14 cellular contexts compared by ENCODE assay signal in the genomic region with DNA sequence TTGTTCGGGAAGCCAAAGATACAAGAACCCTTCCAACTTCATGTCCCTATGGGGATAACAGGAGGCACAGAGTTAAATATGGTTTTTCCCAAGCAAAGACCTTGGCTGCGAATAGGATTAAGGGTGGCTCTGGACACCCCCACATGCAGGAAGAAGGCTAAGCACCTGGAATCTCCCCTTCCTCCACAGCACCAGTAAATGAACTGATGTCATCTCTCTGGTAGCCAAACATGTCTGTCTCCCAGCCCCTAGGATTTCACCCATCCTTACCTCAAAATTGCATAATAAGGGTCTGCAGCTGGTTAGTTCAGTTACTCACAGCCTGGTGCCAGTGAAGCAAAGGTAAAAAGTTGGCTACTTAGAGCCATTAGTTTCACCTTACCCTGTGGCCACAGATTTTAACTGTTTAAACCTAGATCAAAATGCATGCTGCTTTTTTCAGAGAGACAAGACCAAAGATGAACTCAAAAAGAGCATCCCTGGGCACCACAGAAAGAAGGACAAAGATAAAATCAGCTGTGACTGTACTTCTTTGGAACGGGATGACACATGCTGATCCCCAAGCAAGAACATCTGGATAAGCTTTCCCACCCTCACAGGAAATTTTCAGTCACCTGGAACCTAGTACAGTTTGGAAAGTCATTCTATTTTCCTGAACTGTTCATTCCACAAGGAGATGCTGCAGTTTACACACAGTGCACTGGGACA.
A peak's percentile ranks its signal among the peaks of the same experiment; 100 is the strongest.
DNase-seq lines count a peak whose midpoint lies in the region; ATAC-seq, FAIRE-seq and TF ChIP-seq lines count a peak whose summit lies in the region.
"Had no signal": no experiment of that assay in that cellular context is flagged by ENCODE, and none has a peak within 500 bp of the region (broad histone marks: within the 10 kb centered on the region; RNA-seq: fewer than 3 reads in every experiment).

No MANE protein-coding gene starts in this region.

- TF ChIP-seq POLR2A in gastroesophageal sphincter (IDR thresholded peaks at IDR 0.05), result no peak

- FAIRE-seq in D721Med (lab: Jason Lieb, UNC), result no peak
- FAIRE-seq: A549 had no signal

- H3K27me3 ChIP-seq in gastroesophageal sphincter, result no peaks in the 10 kb centered on the region
- H3K27me3 ChIP-seq: MG63, tibial artery had no signal

- H3K4me3 ChIP-seq in gastroesophageal sphincter (no peak overlapping the region), skin epidermis (no peak overlapping the region)
- H3K4me3 ChIP-seq: A549, MG63, mucosa of descending colon, tibial artery had no signal

- H3K36me3 ChIP-seq in gastroesophageal sphincter, result peaks cover 0 to under 1% of the 10 kb centered on the region in 2 donors
- H3K36me3 ChIP-seq: MG63, tibial artery had no signal

- ATAC-seq in gastroesophageal sphincter, result no peak
- no peak for ATAC-seq in HG02884 (IDR thresholded peaks at IDR 0.05; ENCODE audit: unreplicated experiment)

- no peak for TF ChIP-seq CTCF in gastroesophageal sphincter (IDR thresholded peaks at IDR 0.05)
- no peak for TF ChIP-seq CTCF in D721Med (IDR thresholded peaks at IDR 0.05; ENCODE audit: insufficient read depth, missing control alignments)

- peak; percentile 20 for DNase-seq in NCI-H1694 treated with DMSO at 0.1 percent for 48 hours (lab: John Stamatoyannopoulos, UW)
- DNase-seq in NCI-H1694 (lab: John Stamatoyannopoulos, UW), result no peak
- peak; percentile 80 for DNase-seq in RPMI7951 (ENCODE audit: low read depth)
- DNase-seq in D721Med (ENCODE audit: insufficient read length, low spot score), result no peak
- no peak for DNase-seq in stimulated activated CD8-positive, alpha-beta memory T cell treated with anti-CD3 and anti-CD28 coated beads, Interleukin-4, amount 100 ng/mL, for 48 hours
- DNase-seq: activated CD4-positive, alpha-beta T cell treated with anti-CD3 and anti-CD28 coated beads for 4 hours; mucosa of descending colon; stimulated activated CD4-positive, alpha-beta T cell treated with anti-CD3 and anti-CD28 coated beads, Interleukin-1b, Interleukin-23, amount 100 ng/mL, for 48 hours; tibial artery had no signal

- 49 to 55% methylated on average over 2 to 3 of the region's 3 CpGs for WGBS in gastroesophageal sphincter (ENCODE audit: low coverage in 1 of 2), 2 donors

- TF ChIP-seq EP300 in gastroesophageal sphincter (IDR thresholded peaks at IDR 0.05), result no peak

- no peaks in the 10 kb centered on the region for H3K9me3 ChIP-seq in gastroesophageal sphincter
- H3K9me3 ChIP-seq: A549, MG63, mucosa of descending colon, tibial artery had no signal

- H3K4me1 ChIP-seq in gastroesophageal sphincter, result peaks cover 5 to 35% (median 12%) of the 10 kb centered on the region in 3 donors

- H3K27ac ChIP-seq in gastroesophageal sphincter (peak overlapping the region in 3 of 4 donors; percentile 48 to 80 (median 79)), skin epidermis (peak overlapping the region in 18 of 21 experiments; percentile 1 to 91 (median 80))

Comparison
In these comparisons a context has a peak if more than half of its experiments do, and no peak if none do; other contexts are left out.
1. DNase-seq: peak in NCI-H1694 treated with DMSO at 0.1 percent for 48 hours (single experiment) and RPMI7951 (single experiment); none in NCI-H1694 (single experiment), D721Med (single experiment) and stimulated activated CD8-positive, alpha-beta memory T cell treated with anti-CD3 and anti-CD28 coated beads, Interleukin-4, amount 100 ng/mL, for 48 hours (single experiment).